In the genomic region with DNA sequence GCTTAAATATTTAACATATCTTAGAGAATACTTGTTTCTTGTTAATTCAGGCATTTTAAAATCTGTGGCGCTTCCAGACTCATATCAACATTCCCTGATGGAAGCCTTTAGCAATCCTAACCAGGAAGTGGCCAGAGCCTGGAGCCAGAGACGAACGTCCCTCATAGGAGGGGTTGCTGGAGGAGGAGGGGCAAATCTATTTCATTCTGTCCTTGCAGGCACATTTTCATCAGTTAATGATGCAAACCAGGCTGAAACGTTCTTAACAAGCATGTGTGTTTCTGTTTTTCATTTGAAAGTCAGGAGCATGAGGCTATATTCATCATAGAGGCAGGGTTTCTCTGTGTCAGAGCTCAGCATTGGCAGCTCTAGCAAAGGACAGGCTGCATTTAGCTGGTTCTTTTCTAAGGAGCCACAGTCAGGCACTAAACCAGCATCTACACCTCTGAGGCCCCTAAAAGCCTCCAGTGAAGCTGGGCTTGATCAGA, we compare ENCODE assay signal across 10 cellular contexts. TPM values are rescaled to one million over a fixed set of nuclear protein-coding genes. Genes with fewer than 3 reads are reported as not detected.
DNase-seq lines count a peak whose midpoint lies in the region; ATAC-seq, FAIRE-seq and TF ChIP-seq lines count a peak whose summit lies in the region.
"Had no signal": no experiment of that assay in that cellular context is flagged by ENCODE, and none has a peak within 500 bp of the region (broad histone marks: within the 10 kb centered on the region; RNA-seq: fewer than 3 reads in every experiment).

No MANE protein-coding gene starts in this region.

- no peak overlapping the region for H3K4me3 ChIP-seq in HUES48 (ENCODE audit: low read depth, low read length)
- H3K4me3 ChIP-seq in astrocyte of the spinal cord (ENCODE audit: low read depth, low read length): no peak overlapping the region
- peak overlapping the region; percentile 49 to 54 for H3K4me3 ChIP-seq in kidney (ENCODE audit: low read length in 2 of 2)
- peak overlapping the region in 4 of 5 donors; percentile 23 to 48 (median 32) for H3K4me3 ChIP-seq in subcutaneous abdominal adipose tissue (ENCODE audit: low read depth in 1 of 5, low read length in 5 of 5)

- H3K4me1 ChIP-seq in HUES48 (ENCODE audit: control insufficient read depth, insufficient read depth, low read length) (peaks cover 14% of the 10 kb centered on the region), kidney (ENCODE audit: control insufficient read depth in 1 of 2, insufficient read depth in 1 of 2, low read depth in 1 of 2, low read length in 2 of 2) (peaks cover 10 to 13% of the 10 kb centered on the region in 2 donors), subcutaneous abdominal adipose tissue (ENCODE audit: control insufficient read depth in 5 of 5, insufficient read depth in 5 of 5, low read length in 5 of 5) (peaks cover 1 to 28% (median 25%) of the 10 kb centered on the region in 5 donors)

- FAIRE-seq in kidney (lab: Jason Lieb, UNC): no peak
- FAIRE-seq in D721Med (lab: Jason Lieb, UNC): no peak

- DNase-seq in astrocyte of the spinal cord (ENCODE audit: low read depth, low spot score): peak; percentile 78
- DNase-seq in kidney: peak; percentile 86
- no peak for DNase-seq in NCI-H128 (lab: John Stamatoyannopoulos, UW; ENCODE audit: unreplicated experiment)
- no peak for DNase-seq in D721Med (ENCODE audit: insufficient read length, low spot score)
- DNase-seq in stimulated activated CD4-positive, alpha-beta T cell treated with anti-CD3 and anti-CD28 coated beads, Interleukin-15, amount 100 ng/mL, for 24 hours: no peak
- DNase-seq: naive B cell had no signal

- no peak for ATAC-seq in GM19455 (IDR thresholded peaks at IDR 0.05; ENCODE audit: unreplicated experiment)

- H3K36me3 ChIP-seq in HUES48 (ENCODE audit: control insufficient read depth, insufficient read depth, low read length) (no peaks in the 10 kb centered on the region), kidney (ENCODE audit: control insufficient read depth in 1 of 2, insufficient read depth in 2 of 2, low read length in 2 of 2) (no peaks in the 10 kb centered on the region), subcutaneous abdominal adipose tissue (ENCODE audit: control insufficient read depth in 5 of 5, insufficient read depth in 5 of 5, low read length in 5 of 5) (no peaks in the 10 kb centered on the region)

- H3K27me3 ChIP-seq in HUES48 (ENCODE audit: control insufficient read depth, insufficient read depth, low read length) (no peaks in the 10 kb centered on the region), subcutaneous abdominal adipose tissue (ENCODE audit: control insufficient read depth in 5 of 5, insufficient read depth in 4 of 5, low read length in 5 of 5) (no peaks in the 10 kb centered on the region)

- intact Hi-C loops in kidney (cut with DNase I): no loop called here

- in situ Hi-C loops in astrocyte of the spinal cord (cut with HindIII; ENCODE audit: low sequenced_read_pairs): no loop called here

- H3K27ac ChIP-seq in HUES48 (ENCODE audit: low read depth, low read length) (peak overlapping the region; percentile 8), kidney (ENCODE audit: low read depth in 2 of 2, low read length in 2 of 2) (peak overlapping the region; percentile 79 to 96), subcutaneous abdominal adipose tissue (ENCODE audit: low read depth, low read length) (peak overlapping the region; percentile 68)
- H3K27ac ChIP-seq: KMS-11 had no signal

- H3K9ac ChIP-seq in HUES48 (ENCODE audit: low read depth, low read length) (peak overlapping the region; percentile 25; the same call in 1 of the 2 replicates), kidney (ENCODE audit: low read length in 2 of 2) (peak overlapping the region; percentile 59 to 70), subcutaneous abdominal adipose tissue (ENCODE audit: low read length in 5 of 5) (peak overlapping the region in 3 of 5 donors; percentile 27 to 48 (median 33))
- H3K9ac ChIP-seq: KMS-11 had no signal

- H3K9me3 ChIP-seq in HUES48 (ENCODE audit: control insufficient read depth, insufficient read depth, low read length) (no peaks in the 10 kb centered on the region), kidney (ENCODE audit: control insufficient read depth in 1 of 2, low read length in 2 of 2) (no peaks in the 10 kb centered on the region), subcutaneous abdominal adipose tissue (ENCODE audit: control insufficient read depth in 5 of 5, low read length in 5 of 5) (no peaks in the 10 kb centered on the region)

- TF ChIP-seq CTCF in astrocyte of the spinal cord (IDR thresholded peaks at IDR 0.05; ENCODE audit: low read depth, low read length) (no peak), kidney (IDR thresholded peaks at IDR 0.05; ENCODE audit: borderline replicate concordance, extremely low read depth, insufficient read depth) (no peak), D721Med (IDR thresholded peaks at IDR 0.05; ENCODE audit: insufficient read depth, missing control alignments) (no peak)

RNA-seq across cellular contexts. Expression of a gene that starts 17.8 kb away (rescaled TPM):
- 12.2 TPM for total RNA-seq in kidney
- 6.9 TPM for polyA plus RNA-seq in kidney (ENCODE audit: insufficient read depth, low read depth, low replicate concordance)

RNA-seq across cellular contexts. Expression of a gene that starts 32.5 kb away (rescaled TPM):
- 84.5 TPM for total RNA-seq in kidney
- polyA plus RNA-seq in kidney (ENCODE audit: insufficient read depth, low read depth, low replicate concordance): 43.8 TPM

RNA-seq across cellular contexts. Expression of a gene that starts 43.8 kb away (rescaled TPM):
- total RNA-seq in kidney: 20.1 TPM
- 14.7 TPM for polyA plus RNA-seq in kidney (ENCODE audit: insufficient read depth, low read depth, low replicate concordance)

Comparison
In these comparisons a context has a peak if more than half of its experiments do, and no peak if none do; other contexts are left out.
1. H3K27ac ChIP-seq: peak in every context shown above with its lines; median percentile 88 in kidney; 68 in subcutaneous abdominal adipose tissue; 8 in HUES48.
2. H3K4me3 ChIP-seq: peak in kidney (2 of 2) and subcutaneous abdominal adipose tissue (4 of 5); none in HUES48 (single experiment) and astrocyte of the spinal cord (single experiment).
3. DNase-seq: peak in astrocyte of the spinal cord (single experiment) and kidney (single experiment); none in NCI-H128 (single experiment), D721Med (single experiment) and stimulated activated CD4-positive, alpha-beta T cell treated with anti-CD3 and anti-CD28 coated beads, Interleukin-15, amount 100 ng/mL, for 24 hours (single experiment).
4. Peak in every context shown above with its lines, with median percentiles within 50 percentile points of each other: H3K9ac ChIP-seq.